Comparison of ENCODE assay signal across 8 cellular contexts in genomic region chr2:95231723-95232122, GRCh38. TPM values are rescaled to one million over a fixed set of nuclear protein-coding genes. Genes with fewer than 3 reads are reported as not detected.
A peak's percentile ranks its signal among the peaks of the same experiment; 100 is the strongest.
DNase-seq lines count a peak whose midpoint lies in the region; ATAC-seq and TF ChIP-seq lines count a peak whose summit lies in the region.

No MANE protein-coding gene starts in this region.

- no peaks in the 10 kb centered on the region for H3K36me3 ChIP-seq in DOHH2 (ENCODE audit: control insufficient read depth, low read length)
- H3K36me3 ChIP-seq in MM.1S (replicated peaks; ENCODE audit: insufficient read depth, low read length), result no peaks in the 10 kb centered on the region
- no peaks in the 10 kb centered on the region for H3K36me3 ChIP-seq in esophagus squamous epithelium

- H3K9me2 ChIP-seq in DOHH2 (replicated peaks; ENCODE audit: control insufficient read depth, low read length) (no peaks in the 10 kb centered on the region), MM.1S (replicated peaks; ENCODE audit: insufficient read depth, low read length) (no peaks in the 10 kb centered on the region)

- H2AFZ ChIP-seq in MM.1S (ENCODE audit: low read length), result peak overlapping the region; percentile 52; the same call in 1 of the 2 replicates

- H3F3A ChIP-seq in DOHH2 (ENCODE audit: control insufficient read depth, insufficient read depth) (no peaks in the 10 kb centered on the region), MM.1S (ENCODE audit: insufficient read depth, low read length) (no peaks in the 10 kb centered on the region)

- ATAC-seq in HG03460 (IDR thresholded peaks at IDR 0.05; ENCODE audit: unreplicated experiment) (no peak), HG03521 (IDR thresholded peaks at IDR 0.05; ENCODE audit: unreplicated experiment) (no peak)

- H3K79me2 ChIP-seq in DOHH2 (ENCODE audit: control insufficient read depth, low read length), result no peaks in the 10 kb centered on the region
- H3K79me2 ChIP-seq in MM.1S (ENCODE audit: low read length), result no peaks in the 10 kb centered on the region

- H4K20me1 ChIP-seq in DOHH2 (ENCODE audit: control insufficient read depth, insufficient read depth, low read depth, low read length) (no peaks in the 10 kb centered on the region), MM.1S (ENCODE audit: insufficient read depth, low read length) (no peaks in the 10 kb centered on the region)

- TF ChIP-seq POLR2A in esophagus squamous epithelium (IDR thresholded peaks at IDR 0.05), result no peak

- intact Hi-C loops in esophagus squamous epithelium (cut with DNase I), result loop anchor here (10.0 kb wide), 1 partner anchor 83 kb away; no protein-coding TSS in a partner anchor

- H3K27ac ChIP-seq in DOHH2 (ENCODE audit: low read depth, low read length), result no peak overlapping the region
- no peak overlapping the region for H3K27ac ChIP-seq in MM.1S (ENCODE audit: low read length)
- no peak overlapping the region for H3K27ac ChIP-seq in esophagus squamous epithelium

- peak; percentile 73 for TF ChIP-seq CTCF in DOHH2 (IDR thresholded peaks at IDR 0.05; ENCODE audit: low read depth, low read length, poor library complexity, severe bottlenecking)
- peak; percentile 73 for TF ChIP-seq CTCF in MM.1S (IDR thresholded peaks at IDR 0.05; ENCODE audit: low read length)
- peak in 5 of 6 experiments; percentile 70 to 90 (median 77) for TF ChIP-seq CTCF in esophagus squamous epithelium (IDR thresholded peaks at IDR 0.05)

- H3K27me3 ChIP-seq in DOHH2 (ENCODE audit: control insufficient read depth, low read length) (peaks cover 3% of the 10 kb centered on the region), MM.1S (replicated peaks; ENCODE audit: insufficient read depth, low read length) (no peaks in the 10 kb centered on the region), esophagus squamous epithelium (no peaks in the 10 kb centered on the region)

- H3K4me1 ChIP-seq in DOHH2 (ENCODE audit: control insufficient read depth, low read length) (no peaks in the 10 kb centered on the region), MM.1S (ENCODE audit: low read length) (no peaks in the 10 kb centered on the region), esophagus squamous epithelium (peaks cover 0 to 5% (median 0%) of the 10 kb centered on the region in 3 donors)

- no peaks in the 10 kb centered on the region for H3K9me3 ChIP-seq in DOHH2 (ENCODE audit: control insufficient read depth, insufficient read depth, low read length)
- no peaks in the 10 kb centered on the region for H3K9me3 ChIP-seq in MM.1S (replicated peaks; ENCODE audit: insufficient read depth, low read length)
- no peaks in the 10 kb centered on the region for H3K9me3 ChIP-seq in esophagus squamous epithelium

- H3K9ac ChIP-seq in MM.1S (ENCODE audit: low read length), result no peak overlapping the region

- peak; percentile 37 for DNase-seq in 8988T
- peak; percentile 55 for DNase-seq in MM.1S
- peak; percentile 71 for DNase-seq in SK-N-DZ (ENCODE audit: low spot score)
- DNase-seq in esophagus squamous epithelium (lab: John Stamatoyannopoulos, UW), result no peak
- peak in 50 of 56 donors; percentile 6 to 89 (median 54) for DNase-seq in nucleus accumbens (lab: John Stamatoyannopoulos, UW)

- WGBS in esophagus squamous epithelium, 2 donors, result 32 to 52% methylated on average over 3 of the region's 3 CpGs

- H3K4me2 ChIP-seq in DOHH2 (ENCODE audit: low read length) (no peak overlapping the region), MM.1S (ENCODE audit: low read depth, low read length) (peak overlapping the region; percentile 23; the same call in 1 of the 2 replicates)

- no peak overlapping the region for H3K4me3 ChIP-seq in DOHH2 (ENCODE audit: low read length)
- H3K4me3 ChIP-seq in MM.1S (ENCODE audit: low read length), result no peak overlapping the region
- H3K4me3 ChIP-seq in esophagus squamous epithelium, result no peak overlapping the region

RNA-seq across cellular contexts. Expression of gene ZNF892, which starts 24.4 kb away (rescaled TPM):
- polyA plus RNA-seq in SK-N-DZ (2014; cell fraction: cytosol; rRNA removed), result 2.8 and 4.3 TPM in 2 replicates
- 2.5 and 7.2 TPM in 2 replicates for polyA plus RNA-seq in SK-N-DZ (2014; cell fraction: nucleus; rRNA removed)
- total RNA-seq in esophagus squamous epithelium, result 1 to 10 TPM; 1.9 to 4.7 (median 4.1) TPM

RNA-seq across cellular contexts. Expression of gene PROM2, which starts 42.5 kb away (rescaled TPM):
- polyA plus RNA-seq in SK-N-DZ (2014; cell fraction: cytosol; rRNA removed), result 0.41 and 2.3 TPM in 2 replicates
- 2.1 and 2.2 TPM in 2 replicates for polyA plus RNA-seq in SK-N-DZ (2014; cell fraction: nucleus; rRNA removed)
- total RNA-seq in esophagus squamous epithelium, result 100 to 1,000 TPM in 1 of 4 donors, 10 to 100 TPM in 3; 59.7 to 184 (median 83.5) TPM
